13 cellular contexts compared by ENCODE assay signal in the genomic region with DNA sequence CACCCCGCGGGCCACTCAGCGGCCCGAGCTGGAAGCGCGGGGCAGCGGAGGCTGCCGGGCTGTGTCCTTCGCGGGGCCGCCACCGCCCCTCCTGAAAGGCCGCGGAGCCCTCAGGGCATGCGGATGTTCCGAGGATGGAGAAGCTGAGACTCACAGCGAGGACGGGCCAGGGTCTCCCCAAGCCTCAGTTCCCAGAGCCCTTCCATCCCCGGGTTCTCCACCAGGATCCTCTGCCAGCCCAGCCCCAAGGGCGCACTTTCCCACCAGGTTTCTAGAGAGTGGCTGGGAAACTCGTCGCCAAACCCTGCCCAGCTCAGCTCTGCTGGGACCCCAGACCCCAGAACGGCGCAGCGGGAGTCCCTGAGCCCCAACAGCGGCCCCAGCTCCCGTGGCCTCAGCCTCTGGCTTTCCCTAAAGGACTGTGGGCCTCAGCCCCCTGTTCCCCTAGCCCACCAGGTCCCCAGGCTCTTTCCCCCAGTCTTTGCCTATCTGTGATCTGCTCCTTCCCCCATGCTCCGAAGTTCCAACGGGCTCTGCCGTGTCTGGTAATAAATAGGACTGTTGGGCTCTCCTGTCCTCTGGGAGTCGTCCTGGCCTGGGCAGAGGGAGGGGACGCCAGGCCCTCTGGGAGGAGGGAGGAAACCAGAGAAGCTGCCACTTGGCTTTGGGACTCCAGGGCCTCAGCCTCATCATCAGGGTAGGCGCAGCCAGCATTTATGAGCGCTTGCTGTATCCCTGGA. TPM values are rescaled to one million over a fixed set of nuclear protein-coding genes. Genes with fewer than 3 reads are reported as not detected.
DNase-seq lines count a peak whose midpoint lies in the region; ATAC-seq and TF ChIP-seq lines count a peak whose summit lies in the region.
"Had no signal": no experiment of that assay in that cellular context is flagged by ENCODE, and none has a peak within 500 bp of the region (broad histone marks: within the 10 kb centered on the region; RNA-seq: fewer than 3 reads in every experiment).

No MANE protein-coding gene starts in this region.

- intact Hi-C loops in psoas muscle (cut with DNase I) = no loop called here

- H3K27ac ChIP-seq in right atrium auricular region (no peak overlapping the region), psoas muscle (no peak overlapping the region)
- H3K27ac ChIP-seq: skin epidermis, tibial artery had no signal

- H3K4me1 ChIP-seq in right atrium auricular region = peaks cover 0 to 12% of the 10 kb centered on the region in 2 donors
- H3K4me1 ChIP-seq in psoas muscle = no peaks in the 10 kb centered on the region

- no peak for ATAC-seq in psoas muscle
- no peak for ATAC-seq in HG03196 (IDR thresholded peaks at IDR 0.05; ENCODE audit: unreplicated experiment)

- H3K4me3 ChIP-seq in right atrium auricular region = peak overlapping the region; percentile 7 to 35
- H3K4me3 ChIP-seq in psoas muscle = peak overlapping the region; percentile 32

- H3K36me3 ChIP-seq in right atrium auricular region (no peaks in the 10 kb centered on the region), psoas muscle (ENCODE audit: insufficient read depth in 1 of 2, low read depth in 1 of 2) (no peaks in the 10 kb centered on the region)
- H3K36me3 ChIP-seq: tibial artery had no signal

- TF ChIP-seq CTCF in right atrium auricular region (IDR thresholded peaks at IDR 0.05) = no peak
- TF ChIP-seq CTCF in psoas muscle (IDR thresholded peaks at IDR 0.05) = no peak
- TF ChIP-seq CTCF in GM13976 (IDR thresholded peaks at IDR 0.05; ENCODE audit: borderline replicate concordance, control extremely low read depth, extremely low read depth, insufficient read depth, missing control alignments) = no peak

- H3K9me3 ChIP-seq in right atrium auricular region = no peaks in the 10 kb centered on the region
- no peaks in the 10 kb centered on the region for H3K9me3 ChIP-seq in psoas muscle
- H3K9me3 ChIP-seq: tibial artery had no signal

- WGBS in psoas muscle, 3 donors = 25 to 35% (median 34%) methylated on average over 22 to 34 of the region's 34 CpGs

- H3K27me3 ChIP-seq in right atrium auricular region = peaks cover 0 to 10% of the 10 kb centered on the region in 2 donors
- peaks cover 0 to 78% (median 24%) of the 10 kb centered on the region in 3 donors for H3K27me3 ChIP-seq in psoas muscle (ENCODE audit: insufficient read depth in 3 of 3, low read length in 2 of 3)

- DNase-seq in NCI-H2029 (lab: John Stamatoyannopoulos, UW) (peak; percentile 6), NCI-H2029 treated with DMSO at 0.1 percent for 48 hours (lab: John Stamatoyannopoulos, UW) (no peak), NCI-H526 treated with DMSO at 0.1 percent for 48 hours (lab: John Stamatoyannopoulos, UW) (peak; percentile 26), right atrium auricular region (ENCODE audit: low spot score) (no peak), psoas muscle (peak in 1 of 2 donors; percentile 33), GM13976 (ENCODE audit: low spot score) (no peak)
- no peak for DNase-seq in activated CD4-positive, alpha-beta T cell treated with anti-CD3 and anti-CD28 coated beads for 4 hours
- DNase-seq: activated CD4-positive, alpha-beta T cell treated with anti-CD3 and anti-CD28 coated beads for 1 hour; activated T-cell treated with anti-CD3 and anti-CD28 coated beads, Interleukin-2, amount 50 U/mL, for 24 hours; tibial artery had no signal

- in situ Hi-C loops in GM13976 (cut with MboI; ENCODE audit: low sequenced_read_pairs, unreplicated experiment) = no loop called here

RNA-seq across cellular contexts. Expression of a gene that starts 27.9 kb away (rescaled TPM):
- not detected for total RNA-seq in right atrium auricular region
- not detected for total RNA-seq in psoas muscle
- not detected for polyA plus RNA-seq in psoas muscle
- polyA plus RNA-seq: AG04450 had no signal

RNA-seq across cellular contexts. Expression of a gene that starts 29.0 kb away (rescaled TPM):
- total RNA-seq in right atrium auricular region (not detected), psoas muscle (under 1 TPM in 2 of 4 donors, not detected in 2; 0.65 to 0.75 TPM)
- under 1 TPM in 2 of 3 donors, not detected in 1; 0.01 to 0.04 TPM for polyA plus RNA-seq in psoas muscle
- polyA plus RNA-seq: AG04450 had no signal

Comparison
In these comparisons a context has a peak if more than half of its experiments do, and no peak if none do; other contexts are left out.
1. DNase-seq: peak in NCI-H2029 (single experiment) and NCI-H526 treated with DMSO at 0.1 percent for 48 hours (single experiment); none in NCI-H2029 treated with DMSO at 0.1 percent for 48 hours (single experiment), right atrium auricular region (single experiment), GM13976 (single experiment) and activated CD4-positive, alpha-beta T cell treated with anti-CD3 and anti-CD28 coated beads for 4 hours (0 of 2).